Comparison of ENCODE assay signal across 1 cellular context in the genomic region with DNA sequence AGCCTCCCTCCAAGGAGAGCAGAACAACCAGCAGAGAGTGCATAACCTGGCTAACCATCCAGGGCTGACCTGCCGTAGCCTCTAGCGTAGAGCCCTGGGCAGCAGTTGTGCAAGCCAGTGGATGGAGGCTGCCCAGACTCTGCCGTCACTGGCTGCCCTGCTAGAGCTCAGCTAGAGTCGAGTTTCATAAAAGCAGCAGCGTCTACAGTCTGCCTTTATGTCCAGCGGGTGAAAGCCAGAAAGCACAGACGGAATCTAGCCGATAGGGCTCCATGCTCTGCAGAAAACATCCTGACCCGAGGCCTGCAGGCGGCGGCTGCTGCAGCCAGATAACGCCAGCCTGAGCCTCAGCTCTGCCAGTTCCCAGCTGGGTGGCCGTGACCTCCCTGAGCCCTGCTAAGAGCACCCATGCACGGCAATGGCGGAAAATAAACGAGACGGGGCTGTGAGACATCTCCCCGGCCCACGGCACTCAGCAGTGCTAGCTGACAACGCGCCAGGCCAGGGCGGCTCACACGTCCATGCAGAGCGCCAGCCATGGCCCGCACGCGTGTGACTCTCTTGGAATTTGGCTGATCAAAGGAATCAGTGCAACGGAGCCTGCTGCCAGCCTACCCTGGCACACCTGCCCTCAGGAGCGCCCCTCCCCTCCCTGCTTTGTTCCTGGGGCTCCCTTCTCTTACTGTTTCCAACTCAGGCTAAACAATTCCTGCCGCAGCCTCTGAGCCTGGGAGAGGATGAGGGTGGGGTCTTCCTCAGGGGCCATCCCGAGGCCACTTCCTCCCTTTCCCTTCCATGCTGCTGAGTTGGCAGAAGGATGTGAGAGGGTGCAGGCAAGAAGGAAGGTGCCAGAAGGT.
TF ChIP-seq lines count a peak whose summit lies in the region.

No MANE protein-coding gene starts in this region.

TF ChIP-seq in K562, 482 proteins besides CTCF, POLR2A, EP300 and RAD21 (continued from another document):
- TF ChIP-seq NFIC (IDR thresholded peaks at IDR 0.05), result peak; percentile 32; the same call in 1 of the 2 replicates
- no peak for TF ChIP-seq CBX8 (IDR thresholded peaks at IDR 0.05; ENCODE audit: borderline replicate concordance, extremely low read depth, low read depth, low read length, poor library complexity, severe bottlenecking)
- TF ChIP-seq DPF2 (IDR thresholded peaks at IDR 0.05), result 0 out of 2 replicates have a peak, but pooled peaks have one; percentile 23
